1 cellular context compared by ENCODE assay signal in the genomic region with DNA sequence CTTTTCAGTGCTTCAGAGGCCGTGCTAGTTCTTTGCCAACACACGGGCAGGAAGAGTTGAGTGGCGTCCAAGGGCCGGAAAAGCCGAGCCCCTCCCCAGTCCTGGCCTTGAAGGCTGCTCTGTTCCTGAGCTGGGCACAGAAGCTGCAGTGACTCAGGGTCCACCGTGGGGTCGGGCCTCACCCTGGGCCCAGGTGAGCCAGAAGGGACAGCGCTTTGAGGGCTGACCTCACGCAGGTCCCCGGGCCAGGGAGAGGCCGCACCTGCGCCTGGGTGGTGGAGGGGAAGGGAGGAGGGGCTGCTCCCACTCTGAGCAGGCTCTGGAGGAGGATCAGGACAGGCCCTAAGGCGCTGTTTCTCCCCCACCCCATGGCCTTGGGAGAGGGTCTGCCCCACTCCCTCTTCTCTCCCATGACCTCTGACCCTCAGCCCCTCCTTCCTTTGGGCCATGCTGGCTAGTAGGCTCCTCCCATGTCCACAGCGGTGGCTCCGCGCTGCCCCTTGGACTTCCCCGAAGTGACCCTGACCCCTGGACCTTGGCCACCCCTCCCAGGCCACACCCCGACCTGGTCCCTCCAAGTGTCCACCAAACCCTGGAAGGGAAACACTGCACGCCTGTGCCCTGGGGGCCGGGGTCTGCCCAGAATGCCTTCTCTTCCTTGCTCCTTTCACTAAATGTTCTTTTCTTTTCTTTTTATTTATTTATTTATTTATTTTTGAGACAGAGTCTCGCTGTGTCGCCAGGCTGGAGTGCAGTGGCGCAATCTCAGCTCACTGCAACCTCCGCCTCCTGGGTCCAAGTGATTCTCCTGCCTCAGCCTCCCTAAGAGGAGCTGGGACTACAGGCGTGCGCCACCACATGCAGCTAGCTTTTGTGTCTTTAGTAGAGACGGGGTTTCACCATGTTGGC.
TF ChIP-seq lines count a peak whose summit lies in the region.

No MANE protein-coding gene starts in this region.

TF ChIP-seq in HepG2, 621 proteins besides CTCF, POLR2A, EP300 and RAD21 (continued from another document and continues in another):
- TF ChIP-seq, protein P1, sequence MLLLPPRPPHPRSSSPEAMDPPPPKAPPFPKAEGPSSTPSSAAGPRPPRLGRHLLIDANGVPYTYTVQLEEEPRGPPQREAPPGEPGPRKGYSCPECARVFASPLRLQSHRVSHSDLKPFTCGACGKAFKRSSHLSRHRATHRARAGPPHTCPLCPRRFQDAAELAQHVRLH (CRISPR knock-in tag; IDR thresholded peaks at IDR 0.05; ENCODE audit: borderline replicate concordance, low read depth): no peak
- TF ChIP-seq PITX1 (CRISPR knock-in tag; IDR thresholded peaks at IDR 0.05): peak; percentile 49; the same call in 1 of the 2 replicates
- TF ChIP-seq ZNF891 (CRISPR knock-in tag; IDR thresholded peaks at IDR 0.05): no peak
- peak; percentile 76; the same call in 1 of the 2 replicates for TF ChIP-seq REPIN1 (CRISPR knock-in tag; IDR thresholded peaks at IDR 0.05; ENCODE audit: borderline replicate concordance, low read depth)
- TF ChIP-seq ZIK1 (CRISPR knock-in tag; IDR thresholded peaks at IDR 0.05; ENCODE audit: borderline replicate concordance, low read depth): no peak
- no peak for TF ChIP-seq ZNF781 (CRISPR knock-in tag; IDR thresholded peaks at IDR 0.05; ENCODE audit: borderline replicate concordance, not compliant biosample characterization)
- TF ChIP-seq SMARCE1 (IDR thresholded peaks at IDR 0.05; ENCODE audit: borderline replicate concordance): no peak
- no peak for TF ChIP-seq ZNF282 (IDR thresholded peaks at IDR 0.05; ENCODE audit: partially characterized antibody)
- TF ChIP-seq, protein P2, sequence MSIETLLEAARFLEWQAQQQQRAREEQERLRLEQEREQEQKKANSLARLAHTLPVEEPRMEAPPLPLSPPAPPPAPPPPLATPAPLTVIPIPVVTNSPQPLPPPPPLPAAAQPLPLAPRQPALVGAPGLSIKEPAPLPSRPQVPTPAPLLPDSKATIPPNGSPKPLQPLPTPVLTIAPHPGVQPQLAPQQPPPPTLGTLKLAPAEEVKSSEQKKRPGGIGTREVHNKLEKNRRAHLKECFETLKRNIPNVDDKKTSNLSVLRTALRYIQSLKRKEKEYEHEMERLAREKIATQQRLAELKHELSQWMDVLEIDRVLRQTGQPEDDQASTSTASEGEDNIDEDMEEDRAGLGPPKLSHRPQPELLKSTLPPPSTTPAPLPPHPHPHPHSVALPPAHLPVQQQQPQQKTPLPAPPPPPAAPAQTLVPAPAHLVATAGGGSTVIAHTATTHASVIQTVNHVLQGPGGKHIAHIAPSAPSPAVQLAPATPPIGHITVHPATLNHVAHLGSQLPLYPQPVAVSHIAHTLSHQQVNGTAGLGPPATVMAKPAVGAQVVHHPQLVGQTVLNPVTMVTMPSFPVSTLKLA (IDR thresholded peaks at IDR 0.05): no peak
- TF ChIP-seq FOXC1 (CRISPR knock-in tag; IDR thresholded peaks at IDR 0.05; ENCODE audit: borderline replicate concordance): no peak
- no peak for TF ChIP-seq YEATS2 (CRISPR knock-in tag; IDR thresholded peaks at IDR 0.05; ENCODE audit: borderline replicate concordance)
- no peak for TF ChIP-seq NCOA1 (CRISPR knock-in tag; IDR thresholded peaks at IDR 0.05)
- no peak for TF ChIP-seq MBD4 (IDR thresholded peaks at IDR 0.05; ENCODE audit: borderline replicate concordance, low read length)
- TF ChIP-seq, protein P3, sequence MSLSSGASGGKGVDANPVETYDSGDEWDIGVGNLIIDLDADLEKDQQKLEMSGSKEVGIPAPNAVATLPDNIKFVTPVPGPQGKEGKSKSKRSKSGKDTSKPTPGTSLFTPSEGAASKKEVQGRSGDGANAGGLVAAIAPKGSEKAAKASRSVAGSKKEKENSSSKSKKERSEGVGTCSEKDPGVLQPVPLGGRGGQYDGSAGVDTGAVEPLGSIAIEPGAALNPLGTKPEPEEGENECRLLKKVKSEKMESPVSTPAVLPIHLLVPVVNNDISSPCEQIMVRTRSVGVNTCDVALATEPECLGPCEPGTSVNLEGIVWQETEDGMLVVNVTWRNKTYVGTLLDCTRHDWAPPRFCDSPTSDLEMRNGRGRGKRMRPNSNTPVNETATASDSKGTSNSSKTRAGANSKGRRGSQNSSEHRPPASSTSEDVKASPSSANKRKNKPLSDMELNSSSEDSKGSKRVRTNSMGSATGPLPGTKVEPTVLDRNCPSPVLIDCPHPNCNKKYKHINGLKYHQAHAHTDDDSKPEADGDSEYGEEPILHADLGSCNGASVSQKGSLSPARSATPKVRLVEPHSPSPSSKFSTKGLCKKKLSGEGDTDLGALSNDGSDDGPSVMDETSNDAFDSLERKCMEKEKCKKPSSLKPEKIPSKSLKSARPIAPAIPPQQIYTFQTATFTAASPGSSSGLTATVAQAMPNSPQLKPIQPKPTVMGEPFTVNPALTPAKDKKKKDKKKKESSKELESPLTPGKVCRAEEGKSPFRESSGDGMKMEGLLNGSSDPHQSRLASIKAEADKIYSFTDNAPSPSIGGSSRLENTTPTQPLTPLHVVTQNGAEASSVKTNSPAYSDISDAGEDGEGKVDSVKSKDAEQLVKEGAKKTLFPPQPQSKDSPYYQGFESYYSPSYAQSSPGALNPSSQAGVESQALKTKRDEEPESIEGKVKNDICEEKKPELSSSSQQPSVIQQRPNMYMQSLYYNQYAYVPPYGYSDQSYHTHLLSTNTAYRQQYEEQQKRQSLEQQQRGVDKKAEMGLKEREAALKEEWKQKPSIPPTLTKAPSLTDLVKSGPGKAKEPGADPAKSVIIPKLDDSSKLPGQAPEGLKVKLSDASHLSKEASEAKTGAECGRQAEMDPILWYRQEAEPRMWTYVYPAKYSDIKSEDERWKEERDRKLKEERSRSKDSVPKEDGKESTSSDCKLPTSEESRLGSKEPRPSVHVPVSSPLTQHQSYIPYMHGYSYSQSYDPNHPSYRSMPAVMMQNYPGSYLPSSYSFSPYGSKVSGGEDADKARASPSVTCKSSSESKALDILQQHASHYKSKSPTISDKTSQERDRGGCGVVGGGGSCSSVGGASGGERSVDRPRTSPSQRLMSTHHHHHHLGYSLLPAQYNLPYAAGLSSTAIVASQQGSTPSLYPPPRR (CRISPR knock-in tag; IDR thresholded peaks at IDR 0.05; ENCODE audit: borderline replicate concordance): peak; percentile 76
- TF ChIP-seq ETV6 (CRISPR knock-in tag; conservative IDR thresholded peaks at IDR 0.05): no peak
- TF ChIP-seq, protein P4, sequence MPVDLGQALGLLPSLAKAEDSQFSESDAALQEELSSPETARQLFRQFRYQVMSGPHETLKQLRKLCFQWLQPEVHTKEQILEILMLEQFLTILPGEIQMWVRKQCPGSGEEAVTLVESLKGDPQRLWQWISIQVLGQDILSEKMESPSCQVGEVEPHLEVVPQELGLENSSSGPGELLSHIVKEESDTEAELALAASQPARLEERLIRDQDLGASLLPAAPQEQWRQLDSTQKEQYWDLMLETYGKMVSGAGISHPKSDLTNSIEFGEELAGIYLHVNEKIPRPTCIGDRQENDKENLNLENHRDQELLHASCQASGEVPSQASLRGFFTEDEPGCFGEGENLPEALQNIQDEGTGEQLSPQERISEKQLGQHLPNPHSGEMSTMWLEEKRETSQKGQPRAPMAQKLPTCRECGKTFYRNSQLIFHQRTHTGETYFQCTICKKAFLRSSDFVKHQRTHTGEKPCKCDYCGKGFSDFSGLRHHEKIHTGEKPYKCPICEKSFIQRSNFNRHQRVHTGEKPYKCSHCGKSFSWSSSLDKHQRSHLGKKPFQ (CRISPR knock-in tag; IDR thresholded peaks at IDR 0.05; ENCODE audit: insufficient replicate concordance): no peak
- peak; percentile 42; the same call in 1 of the 2 replicates for TF ChIP-seq POLR2G (IDR thresholded peaks at IDR 0.05; ENCODE audit: low read depth, low read length)
- TF ChIP-seq, protein P5, sequence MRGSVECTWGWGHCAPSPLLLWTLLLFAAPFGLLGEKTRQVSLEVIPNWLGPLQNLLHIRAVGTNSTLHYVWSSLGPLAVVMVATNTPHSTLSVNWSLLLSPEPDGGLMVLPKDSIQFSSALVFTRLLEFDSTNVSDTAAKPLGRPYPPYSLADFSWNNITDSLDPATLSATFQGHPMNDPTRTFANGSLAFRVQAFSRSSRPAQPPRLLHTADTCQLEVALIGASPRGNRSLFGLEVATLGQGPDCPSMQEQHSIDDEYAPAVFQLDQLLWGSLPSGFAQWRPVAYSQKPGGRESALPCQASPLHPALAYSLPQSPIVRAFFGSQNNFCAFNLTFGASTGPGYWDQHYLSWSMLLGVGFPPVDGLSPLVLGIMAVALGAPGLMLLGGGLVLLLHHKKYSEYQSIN (CRISPR knock-in tag; IDR thresholded peaks at IDR 0.05; ENCODE audit: borderline replicate concordance): no peak
- no peak for TF ChIP-seq TBL1XR1 (IDR thresholded peaks at IDR 0.05; ENCODE audit: borderline replicate concordance, low read length, partially characterized antibody)
- no peak for TF ChIP-seq ISX (CRISPR knock-in tag; conservative IDR thresholded peaks at IDR 0.05)
- no peak for TF ChIP-seq SSRP1 (CRISPR knock-in tag; IDR thresholded peaks at IDR 0.05)
- TF ChIP-seq, protein P6, sequence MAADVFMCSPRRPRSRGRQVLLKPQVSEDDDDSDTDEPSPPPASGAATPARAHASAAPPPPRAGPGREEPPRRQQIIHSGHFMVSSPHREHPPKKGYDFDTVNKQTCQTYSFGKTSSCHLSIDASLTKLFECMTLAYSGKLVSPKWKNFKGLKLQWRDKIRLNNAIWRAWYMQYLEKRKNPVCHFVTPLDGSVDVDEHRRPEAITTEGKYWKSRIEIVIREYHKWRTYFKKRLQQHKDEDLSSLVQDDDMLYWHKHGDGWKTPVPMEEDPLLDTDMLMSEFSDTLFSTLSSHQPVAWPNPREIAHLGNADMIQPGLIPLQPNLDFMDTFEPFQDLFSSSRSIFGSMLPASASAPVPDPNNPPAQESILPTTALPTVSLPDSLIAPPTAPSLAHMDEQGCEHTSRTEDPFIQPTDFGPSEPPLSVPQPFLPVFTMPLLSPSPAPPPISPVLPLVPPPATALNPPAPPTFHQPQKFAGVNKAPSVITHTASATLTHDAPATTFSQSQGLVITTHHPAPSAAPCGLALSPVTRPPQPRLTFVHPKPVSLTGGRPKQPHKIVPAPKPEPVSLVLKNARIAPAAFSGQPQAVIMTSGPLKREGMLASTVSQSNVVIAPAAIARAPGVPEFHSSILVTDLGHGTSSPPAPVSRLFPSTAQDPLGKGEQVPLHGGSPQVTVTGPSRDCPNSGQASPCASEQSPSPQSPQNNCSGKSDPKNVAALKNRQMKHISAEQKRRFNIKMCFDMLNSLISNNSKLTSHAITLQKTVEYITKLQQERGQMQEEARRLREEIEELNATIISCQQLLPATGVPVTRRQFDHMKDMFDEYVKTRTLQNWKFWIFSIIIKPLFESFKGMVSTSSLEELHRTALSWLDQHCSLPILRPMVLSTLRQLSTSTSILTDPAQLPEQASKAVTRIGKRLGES (CRISPR knock-in tag; IDR thresholded peaks at IDR 0.05; ENCODE audit: borderline replicate concordance): no peak
- peak; percentile 54 for TF ChIP-seq POLR2AphosphoS5 (IDR thresholded peaks at IDR 0.05; ENCODE audit: low read depth, low read length)
- no peak for TF ChIP-seq ZSCAN30 (CRISPR knock-in tag; IDR thresholded peaks at IDR 0.05)
- peak; percentile 33; the same call in 1 of the 2 replicates for TF ChIP-seq YEATS4 (CRISPR knock-in tag; IDR thresholded peaks at IDR 0.05; ENCODE audit: borderline replicate concordance)
- no peak; the same call in 1 of the 2 replicates for TF ChIP-seq DR1 (CRISPR knock-in tag; IDR thresholded peaks at IDR 0.05)
- TF ChIP-seq ZNF224 (CRISPR knock-in tag; IDR thresholded peaks at IDR 0.05): no peak
- TF ChIP-seq, protein P7, sequence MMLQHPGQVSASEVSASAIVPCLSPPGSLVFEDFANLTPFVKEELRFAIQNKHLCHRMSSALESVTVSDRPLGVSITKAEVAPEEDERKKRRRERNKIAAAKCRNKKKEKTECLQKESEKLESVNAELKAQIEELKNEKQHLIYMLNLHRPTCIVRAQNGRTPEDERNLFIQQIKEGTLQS (CRISPR knock-in tag; IDR thresholded peaks at IDR 0.05): 0 out of 2 replicates have a peak, but pooled peaks have one; percentile 14
- TF ChIP-seq ZNF234 (CRISPR knock-in tag; conservative IDR thresholded peaks at IDR 0.05): no peak
- TF ChIP-seq, protein P8, sequence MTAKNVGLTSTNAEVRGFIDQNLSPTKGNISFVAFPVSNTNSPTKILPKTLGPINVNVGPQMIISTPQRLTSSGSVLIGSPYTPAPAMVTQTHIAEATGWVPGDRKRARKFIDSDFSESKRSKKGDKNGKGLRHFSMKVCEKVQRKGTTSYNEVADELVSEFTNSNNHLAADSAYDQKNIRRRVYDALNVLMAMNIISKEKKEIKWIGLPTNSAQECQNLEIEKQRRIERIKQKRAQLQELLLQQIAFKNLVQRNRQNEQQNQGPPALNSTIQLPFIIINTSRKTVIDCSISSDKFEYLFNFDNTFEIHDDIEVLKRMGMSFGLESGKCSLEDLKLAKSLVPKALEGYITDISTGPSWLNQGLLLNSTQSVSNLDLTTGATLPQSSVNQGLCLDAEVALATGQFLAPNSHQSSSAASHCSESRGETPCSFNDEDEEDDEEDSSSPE (CRISPR knock-in tag; IDR thresholded peaks at IDR 0.05): no peak
- TF ChIP-seq JDP2 (CRISPR knock-in tag; IDR thresholded peaks at IDR 0.05; ENCODE audit: borderline replicate concordance): no peak
- TF ChIP-seq MAFK (conservative IDR thresholded peaks at IDR 0.05 in 1 of 2, IDR thresholded peaks at IDR 0.05 in 1 of 2; ENCODE audit: low read length in 2 of 2): no peak
- TF ChIP-seq ASH2L (IDR thresholded peaks at IDR 0.05; ENCODE audit: insufficient read length, low read depth, low read length): peak; percentile 28
- no peak for TF ChIP-seq ZNF138 (CRISPR knock-in tag; IDR thresholded peaks at IDR 0.05; ENCODE audit: low read depth)
- TF ChIP-seq CCAR2 (optimal IDR thresholded peaks at IDR 0.05; ENCODE audit: low read depth, low read length): no peak
- TF ChIP-seq ZNF788 (CRISPR knock-in tag; IDR thresholded peaks at IDR 0.05; ENCODE audit: borderline replicate concordance): no peak
- no peak for TF ChIP-seq ZNF773 (CRISPR knock-in tag; IDR thresholded peaks at IDR 0.05; ENCODE audit: borderline replicate concordance)
- TF ChIP-seq ZNF468 (CRISPR knock-in tag; IDR thresholded peaks at IDR 0.05): no peak
- no peak for TF ChIP-seq MLLT10 (CRISPR knock-in tag; IDR thresholded peaks at IDR 0.05)
- no peak for TF ChIP-seq JARID2 (CRISPR knock-in tag; IDR thresholded peaks at IDR 0.05; ENCODE audit: insufficient replicate concordance)
- TF ChIP-seq SATB2 (CRISPR knock-in tag; IDR thresholded peaks at IDR 0.05): no peak
- TF ChIP-seq, protein P9, sequence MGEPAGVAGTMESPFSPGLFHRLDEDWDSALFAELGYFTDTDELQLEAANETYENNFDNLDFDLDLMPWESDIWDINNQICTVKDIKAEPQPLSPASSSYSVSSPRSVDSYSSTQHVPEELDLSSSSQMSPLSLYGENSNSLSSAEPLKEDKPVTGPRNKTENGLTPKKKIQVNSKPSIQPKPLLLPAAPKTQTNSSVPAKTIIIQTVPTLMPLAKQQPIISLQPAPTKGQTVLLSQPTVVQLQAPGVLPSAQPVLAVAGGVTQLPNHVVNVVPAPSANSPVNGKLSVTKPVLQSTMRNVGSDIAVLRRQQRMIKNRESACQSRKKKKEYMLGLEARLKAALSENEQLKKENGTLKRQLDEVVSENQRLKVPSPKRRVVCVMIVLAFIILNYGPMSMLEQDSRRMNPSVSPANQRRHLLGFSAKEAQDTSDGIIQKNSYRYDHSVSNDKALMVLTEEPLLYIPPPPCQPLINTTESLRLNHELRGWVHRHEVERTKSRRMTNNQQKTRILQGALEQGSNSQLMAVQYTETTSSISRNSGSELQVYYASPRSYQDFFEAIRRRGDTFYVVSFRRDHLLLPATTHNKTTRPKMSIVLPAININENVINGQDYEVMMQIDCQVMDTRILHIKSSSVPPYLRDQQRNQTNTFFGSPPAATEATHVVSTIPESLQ (CRISPR knock-in tag; conservative IDR thresholded peaks at IDR 0.05): no peak
- no peak for TF ChIP-seq ZNF572 (CRISPR knock-in tag; IDR thresholded peaks at IDR 0.05)
- 0 out of 2 replicates have a peak, but pooled peaks have one; percentile 26 for TF ChIP-seq CHD4 (IDR thresholded peaks at IDR 0.05; ENCODE audit: borderline replicate concordance, low read length)
- TF ChIP-seq ZNF354B (CRISPR knock-in tag; IDR thresholded peaks at IDR 0.05): no peak
- no peak for TF ChIP-seq ZNF670 (CRISPR knock-in tag; IDR thresholded peaks at IDR 0.05; ENCODE audit: borderline replicate concordance)
